8 cellular contexts compared by ENCODE assay signal in genomic region chr1:160675641-160676410, GRCh38. TPM values are rescaled to one million over a fixed set of nuclear protein-coding genes. Genes with fewer than 3 reads are reported as not detected.
DNase-seq lines count a peak whose midpoint lies in the region; ATAC-seq, FAIRE-seq and TF ChIP-seq lines count a peak whose summit lies in the region.

No MANE protein-coding gene starts in this region.

- DNase-seq in HS-5 (ENCODE audit: low read depth): peak; percentile 25
- DNase-seq in RWPE1 (ENCODE audit: low spot score): peak; percentile 39
- peak; percentile 91 for DNase-seq in activated effector memory CD4-positive, alpha-beta T cell treated with anti-CD3 and anti-CD28 coated beads, Interleukin-2, amount 50 U/mL, for 16 hours
- peak; percentile 78 for DNase-seq in foreskin melanocyte
- peak; percentile 30 to 78 (median 63) for DNase-seq in pancreas
- DNase-seq in type B pancreatic cell (ENCODE audit: extremely low spot score, unreplicated experiment): no peak

- WGBS in pancreas, 2 donors: 32 to 41% methylated on average over 6 of the region's 6 CpGs

- POLR2A ChIA-PET in RWPE1 (lab: Yijun Ruan, JAX; ENCODE audit: low non-redundant PET): no interaction called here

- peak overlapping the region in 2 of 10 experiments; percentile 45; a peak in 2 of 20 replicates for H3K4me3 ChIP-seq in BLaER1 treated with 17β-estradiol and CSF1 and Interleukin-3, amounts not matched to agents 10 nM and 100 nM
- H3K4me3 ChIP-seq in pancreas: no peak overlapping the region

- TF ChIP-seq CTCF in RWPE1 (conservative IDR thresholded peaks at IDR 0.05; ENCODE audit: low read depth) (peak; percentile 81), pancreas (IDR thresholded peaks at IDR 0.05) (peak; percentile 41 to 66 (median 63)), type B pancreatic cell (conservative IDR thresholded peaks at IDR 0.05) (peak; percentile 85)

- TF ChIP-seq POLR2A in GM19099 (IDR thresholded peaks at IDR 0.05; ENCODE audit: extremely low read depth, insufficient read length, low read depth): peak; percentile 15

- peaks cover 0 to 42% (median 35%) of the 10 kb centered on the region in 11 experiments; a peak in 18 of 22 replicates for H3K36me3 ChIP-seq in BLaER1 treated with 17β-estradiol and CSF1 and Interleukin-3, amounts not matched to agents 10 nM and 100 nM
- H3K36me3 ChIP-seq in pancreas: no peaks in the 10 kb centered on the region

- peaks cover 22% of the 10 kb centered on the region for H3K27me3 Mint-ChIP-seq in type B pancreatic cell

- no peak overlapping the region for H3K4me3 Mint-ChIP-seq in type B pancreatic cell

- H3K4me2 ChIP-seq in BLaER1 treated with 17β-estradiol and CSF1 and Interleukin-3, amounts not matched to agents 10 nM and 100 nM: peak overlapping the region; percentile 68 to 97 (median 85)

- intact Hi-C loops in pancreas (cut with DNase I): no loop called here

- H3K36me3 Mint-ChIP-seq in type B pancreatic cell: no peaks in the 10 kb centered on the region

- H3K9me3 Mint-ChIP-seq in type B pancreatic cell: no peaks in the 10 kb centered on the region

- peak overlapping the region in 4 of 11 experiments; percentile 47 to 66 (median 52); a peak in 5 of 22 replicates for H3K27ac ChIP-seq in BLaER1 treated with 17β-estradiol and CSF1 and Interleukin-3, amounts not matched to agents 10 nM and 100 nM
- H3K27ac ChIP-seq in RWPE1: no peak overlapping the region
- no peak overlapping the region for H3K27ac ChIP-seq in pancreas

- peaks cover 0 to 4% (median 3%) of the 10 kb centered on the region in 11 experiments; a peak in 7 of 22 replicates for H3K9me3 ChIP-seq in BLaER1 treated with 17β-estradiol and CSF1 and Interleukin-3, amounts not matched to agents 10 nM and 100 nM (replicated peaks in 1 of 11)
- H3K9me3 ChIP-seq in pancreas: no peaks in the 10 kb centered on the region

- CTCF ChIA-PET in RWPE1 (lab: Yijun Ruan, JAX): interaction anchor here (0.5 to 1.5 kb wide), 13 partner anchors 8 to 523 kb away, joined by 3 to 6 read pairs (median 4); no protein-coding TSS in a partner anchor

- ATAC-seq in pancreas: peak; percentile 72 to 95 (median 92)

- H3K27ac Mint-ChIP-seq in type B pancreatic cell: no peak overlapping the region

- H3K4me1 Mint-ChIP-seq in type B pancreatic cell (ENCODE audit: unreplicated experiment): no peaks in the 10 kb centered on the region

- peaks cover 40 to 66% (median 55%) of the 10 kb centered on the region in 10 experiments for H3K4me1 ChIP-seq in BLaER1 treated with 17β-estradiol and CSF1 and Interleukin-3, amounts not matched to agents 10 nM and 100 nM
- H3K4me1 ChIP-seq in pancreas: no peaks in the 10 kb centered on the region

- peaks cover 0 to 31% (median 0%) of the 10 kb centered on the region in 11 experiments; a peak in 2 of 22 replicates for H4K20me1 ChIP-seq in BLaER1 treated with 17β-estradiol and CSF1 and Interleukin-3, amounts not matched to agents 10 nM and 100 nM

- H3K27me3 ChIP-seq in BLaER1 treated with 17β-estradiol and CSF1 and Interleukin-3, amounts not matched to agents 10 nM and 100 nM: no peaks in the 10 kb centered on the region
- H3K27me3 ChIP-seq in pancreas: no peaks in the 10 kb centered on the region

- H3K9ac ChIP-seq in BLaER1 treated with 17β-estradiol and CSF1 and Interleukin-3, amounts not matched to agents 10 nM and 100 nM: peak overlapping the region in 8 of 11 experiments; percentile 27 to 55 (median 44); a peak in 10 of 22 replicates

- FAIRE-seq in pancreas (lab: Jason Lieb, UNC): no peak

RNA-seq across cellular contexts. Expression of gene SLAMF1, which starts 29.0 kb away (rescaled TPM):
- total RNA-seq in pancreas (under 1 TPM in 5 of 6 donors, not detected in 1; 0.16 to 0.47 (median 0.40) TPM), type B pancreatic cell (ENCODE audit: low replicate concordance) (not detected in 2 replicates)
- polyA plus RNA-seq in pancreas: under 1 TPM; 0.19 to 0.38 TPM

RNA-seq across cellular contexts. Expression of gene CD48, which starts 35.8 kb away (rescaled TPM):
- 1 to 10 TPM in 4 of 6 donors, under 1 TPM in 2; 0.37 to 5.1 (median 1.5) TPM for total RNA-seq in pancreas
- polyA plus RNA-seq in pancreas: under 1 TPM; 0.61 to 0.84 TPM
- 0.57 TPM in 1 of 2 replicates, not detected in the other for total RNA-seq in type B pancreatic cell (ENCODE audit: low replicate concordance)
